11 cellular contexts compared by ENCODE assay signal in genomic region chr3:154795582-154795981, GRCh38.
DNase-seq lines count a peak whose midpoint lies in the region; ATAC-seq lines count a peak whose summit lies in the region.
"Had no signal": no experiment of that assay in that cellular context is flagged by ENCODE, and none has a peak within 500 bp of the region (broad histone marks: within the 10 kb centered on the region; RNA-seq: fewer than 3 reads in every experiment).

No MANE protein-coding gene starts in this region.

- DNase-seq in ELR (ENCODE audit: low read depth) = peak; percentile 99
- DNase-seq in RPMI7951 (ENCODE audit: low read depth) = peak; percentile 70
- peak; percentile 85 for DNase-seq in fibroblast of peridontal ligament (ENCODE audit: extremely low read depth)
- peak; percentile 63 for DNase-seq in pons (ENCODE audit: low spot score)
- no peak for DNase-seq in activated CD4-positive, CD25-positive, alpha-beta regulatory T cell (lab: John Stamatoyannopoulos, UW)
- DNase-seq in NCI-H2081 treated with DMSO at 0.1 percent for 48 hours (lab: John Stamatoyannopoulos, UW) = no peak
- no peak for DNase-seq in DMS53 treated with DMSO at 0.1 percent for 48 hours (lab: John Stamatoyannopoulos, UW; ENCODE audit: unreplicated experiment)
- DNase-seq: anterior cingulate cortex; DND-41; stimulated activated naive CD4-positive, alpha-beta T cell treated with Interleukin-2 at 50 U/mL for 16 hours had no signal

- no peak for ATAC-seq in GM18502 (IDR thresholded peaks at IDR 0.05; ENCODE audit: poor library complexity, unreplicated experiment)

Comparison
In these comparisons a context has a peak if more than half of its experiments do, and no peak if none do; other contexts are left out.
1. DNase-seq: peak in ELR (single experiment), RPMI7951 (single experiment), fibroblast of peridontal ligament (single experiment) and pons (single experiment); none in activated CD4-positive, CD25-positive, alpha-beta regulatory T cell (0 of 4), NCI-H2081 treated with DMSO at 0.1 percent for 48 hours (single experiment) and DMS53 treated with DMSO at 0.1 percent for 48 hours (single experiment).